Comparison of ENCODE assay signal across 25 cellular contexts in genomic region chr17:1810450-1811103, GRCh38. TPM values are rescaled to one million over a fixed set of nuclear protein-coding genes. Genes with fewer than 3 reads are reported as not detected.
"Had no signal": no experiment of that assay in that cellular context is flagged by ENCODE, and none has a peak within 500 bp of the region (broad histone marks: within the 10 kb centered on the region; RNA-seq: fewer than 3 reads in every experiment).

No MANE protein-coding gene starts in this region.

- DNase-seq: activated CD4-positive, alpha-beta T cell treated with anti-CD3 and anti-CD28 coated beads for 1 hour; activated naive CD4-positive, alpha-beta T cell treated with Interleukin-2 at 50 U/mL for 16 hours; activated naive CD8-positive, alpha-beta T cell treated with anti-CD3 and anti-CD28 coated beads for 36 hours; activated T-cell treated with anti-CD3 and anti-CD28 coated beads, Interleukin-2, amount 50 U/mL, for 4 hours; central memory CD4-positive, alpha-beta T cell; effector memory CD8-positive, alpha-beta T cell; gastrocnemius medialis; hypothalamus; mesendoderm; mucosa of descending colon; naive B cell; psoas muscle; right cardiac atrium; stimulated activated CD4-positive, alpha-beta T cell treated with anti-CD3 and anti-CD28 coated beads, Interleukin-4, amount 100 ng/mL, for 24 hours; stimulated activated naive CD4-positive, alpha-beta T cell treated with Interleukin-2 at 50 U/mL for 16 hours; T-cell; upper lobe of left lung; WERI-Rb-1 had no signal

- H3K9me3 ChIP-seq: esophagus muscularis mucosa, gastrocnemius medialis, mucosa of descending colon, psoas muscle, thoracic aorta, upper lobe of left lung had no signal

- H3K4me2 ChIP-seq: smooth muscle cell had no signal

- H3K27ac ChIP-seq: esophagus muscularis mucosa, gastrocnemius medialis, psoas muscle, thoracic aorta, upper lobe of left lung, WERI-Rb-1 had no signal

- H3K27ac Mint-ChIP-seq: activated naive CD8-positive, alpha-beta T cell treated with anti-CD3 and anti-CD28 coated beads for 36 hours; activated T-helper 2 cell treated with anti-CD3 and anti-CD28 coated beads, Interferon-gamma antibody, Interleukin-2, Interleukin-4, amounts not matched to agents 10 μg/mL and 5 μg/mL and 100 μg/mL, durations not matched to agents 14 hours and 24 hours and 36 hours; naive B cell; T-cell; T-helper 2 cell treated with Interferon-gamma antibody and Interleukin-4, amounts not matched to agents 5 μg/mL and 100 μg/mL, for 36 hours had no signal

- H3K27me3 Mint-ChIP-seq: activated naive CD8-positive, alpha-beta T cell treated with anti-CD3 and anti-CD28 coated beads for 36 hours; effector memory CD8-positive, alpha-beta T cell; naive B cell; T-cell had no signal

- ATAC-seq: activated T-cell treated with anti-CD3 and anti-CD28 coated beads, Interleukin-2, amount 50 U/mL, for 4 hours; effector memory CD8-positive, alpha-beta T cell; gastrocnemius medialis; mucosa of descending colon; psoas muscle; right cardiac atrium; T-cell had no signal

- H3K27me3 ChIP-seq: esophagus muscularis mucosa, gastrocnemius medialis, upper lobe of left lung had no signal

- H3K4me3 Mint-ChIP-seq: activated naive CD8-positive, alpha-beta T cell treated with anti-CD3 and anti-CD28 coated beads for 36 hours; activated T-cell treated with anti-CD3 and anti-CD28 coated beads, Interleukin-2, amount 50 U/mL, for 4 hours; effector memory CD8-positive, alpha-beta T cell; naive B cell; T-cell; T-helper 2 cell treated with Interferon-gamma antibody and Interleukin-4, amounts not matched to agents 5 μg/mL and 100 μg/mL, for 36 hours had no signal

- H3K9me3 Mint-ChIP-seq: activated naive CD8-positive, alpha-beta T cell treated with anti-CD3 and anti-CD28 coated beads for 36 hours; activated T-cell treated with anti-CD3 and anti-CD28 coated beads, Interleukin-2, amount 50 U/mL, for 4 hours; activated T-helper 2 cell treated with anti-CD3 and anti-CD28 coated beads, Interferon-gamma antibody, Interleukin-2, Interleukin-4, amounts not matched to agents 10 μg/mL and 5 μg/mL and 100 μg/mL, durations not matched to agents 14 hours and 24 hours and 36 hours; effector memory CD8-positive, alpha-beta T cell; naive B cell; T-cell; T-helper 2 cell treated with Interferon-gamma antibody and Interleukin-4, amounts not matched to agents 5 μg/mL and 100 μg/mL, for 36 hours had no signal

- H3K4me1 ChIP-seq: esophagus muscularis mucosa, upper lobe of left lung had no signal

- H3K4me3 ChIP-seq: esophagus muscularis mucosa, gastrocnemius medialis, mucosa of descending colon, psoas muscle, smooth muscle cell, thoracic aorta, upper lobe of left lung had no signal

- H3K4me1 Mint-ChIP-seq: activated naive CD8-positive, alpha-beta T cell treated with anti-CD3 and anti-CD28 coated beads for 36 hours; naive B cell; T-cell had no signal

RNA-seq across cellular contexts. Expression of gene SERPINF1, which starts 48.7 kb away (rescaled TPM):
- total RNA-seq: activated T-helper 2 cell treated with anti-CD3 and anti-CD28 coated beads, Interferon-gamma antibody, Interleukin-2, Interleukin-4, amounts not matched to agents 10 μg/mL and 5 μg/mL and 100 μg/mL, durations not matched to agents 14 hours and 24 hours and 36 hours; dermis microvascular lymphatic vessel endothelial cell; endothelial cell of umbilical vein had no signal
- polyA plus RNA-seq: endothelial cell of umbilical vein had no signal
